In genomic region chr1:28718601-28719331, GRCh38 we compare ENCODE assay signal across 1 cellular context.
TF ChIP-seq lines count a peak whose summit lies in the region.

No MANE protein-coding gene starts in this region.

TF ChIP-seq in K562, 482 proteins besides CTCF, POLR2A, EP300 and RAD21 (continued from another document and continues in another):
- TF ChIP-seq, protein P1, sequence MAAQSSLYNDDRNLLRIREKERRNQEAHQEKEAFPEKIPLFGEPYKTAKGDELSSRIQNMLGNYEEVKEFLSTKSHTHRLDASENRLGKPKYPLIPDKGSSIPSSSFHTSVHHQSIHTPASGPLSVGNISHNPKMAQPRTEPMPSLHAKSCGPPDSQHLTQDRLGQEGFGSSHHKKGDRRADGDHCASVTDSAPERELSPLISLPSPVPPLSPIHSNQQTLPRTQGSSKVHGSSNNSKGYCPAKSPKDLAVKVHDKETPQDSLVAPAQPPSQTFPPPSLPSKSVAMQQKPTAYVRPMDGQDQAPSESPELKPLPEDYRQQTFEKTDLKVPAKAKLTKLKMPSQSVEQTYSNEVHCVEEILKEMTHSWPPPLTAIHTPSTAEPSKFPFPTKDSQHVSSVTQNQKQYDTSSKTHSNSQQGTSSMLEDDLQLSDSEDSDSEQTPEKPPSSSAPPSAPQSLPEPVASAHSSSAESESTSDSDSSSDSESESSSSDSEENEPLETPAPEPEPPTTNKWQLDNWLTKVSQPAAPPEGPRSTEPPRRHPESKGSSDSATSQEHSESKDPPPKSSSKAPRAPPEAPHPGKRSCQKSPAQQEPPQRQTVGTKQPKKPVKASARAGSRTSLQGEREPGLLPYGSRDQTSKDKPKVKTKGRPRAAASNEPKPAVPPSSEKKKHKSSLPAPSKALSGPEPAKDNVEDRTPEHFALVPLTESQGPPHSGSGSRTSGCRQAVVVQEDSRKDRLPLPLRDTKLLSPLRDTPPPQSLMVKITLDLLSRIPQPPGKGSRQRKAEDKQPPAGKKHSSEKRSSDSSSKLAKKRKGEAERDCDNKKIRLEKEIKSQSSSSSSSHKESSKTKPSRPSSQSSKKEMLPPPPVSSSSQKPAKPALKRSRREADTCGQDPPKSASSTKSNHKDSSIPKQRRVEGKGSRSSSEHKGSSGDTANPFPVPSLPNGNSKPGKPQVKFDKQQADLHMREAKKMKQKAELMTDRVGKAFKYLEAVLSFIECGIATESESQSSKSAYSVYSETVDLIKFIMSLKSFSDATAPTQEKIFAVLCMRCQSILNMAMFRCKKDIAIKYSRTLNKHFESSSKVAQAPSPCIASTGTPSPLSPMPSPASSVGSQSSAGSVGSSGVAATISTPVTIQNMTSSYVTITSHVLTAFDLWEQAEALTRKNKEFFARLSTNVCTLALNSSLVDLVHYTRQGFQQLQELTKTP (IDR thresholded peaks at IDR 0.05; ENCODE audit: low read depth in 1 of 2, partially characterized antibody in 2 of 2): no peak
- TF ChIP-seq MBD2 (IDR thresholded peaks at IDR 0.05; ENCODE audit: borderline replicate concordance, low read depth) (no peak), ETS1 (conservative IDR thresholded peaks at IDR 0.05; ENCODE audit: control insufficient read depth, low read depth, low read length) (no peak), ZNF431 (CRISPR knock-in tag; IDR thresholded peaks at IDR 0.05) (no peak), BRF1 (IDR thresholded peaks at IDR 0.05; ENCODE audit: borderline replicate concordance, extremely low read depth, insufficient read length) (no peak), USF1 (CRISPR knock-in tag; IDR thresholded peaks at IDR 0.05) (no peak), EZH2 (IDR thresholded peaks at IDR 0.05; ENCODE audit: borderline replicate concordance, low read depth, low read length) (no peak), LEF1 (IDR thresholded peaks at IDR 0.05) (no peak), ETV1 (tag; conservative IDR thresholded peaks at IDR 0.05; ENCODE audit: low read depth) (no peak), SETDB1 (IDR thresholded peaks at IDR 0.05; ENCODE audit: low read length) (no peak), SPI1 (IDR thresholded peaks at IDR 0.05; ENCODE audit: borderline replicate concordance, low read depth, low read length) (no peak), PHF8 (IDR thresholded peaks at IDR 0.05; ENCODE audit: borderline replicate concordance, low read length) (no peak), NFIX (CRISPR knock-in tag; IDR thresholded peaks at IDR 0.05; ENCODE audit: low read depth) (no peak), TOE1 (IDR thresholded peaks at IDR 0.05; ENCODE audit: borderline replicate concordance) (0 out of 2 replicates have a peak, but pooled peaks have one; percentile 24), TOE1 (CRISPR knock-in tag; IDR thresholded peaks at IDR 0.05; ENCODE audit: borderline replicate concordance, low read depth) (no peak), ZNF407 (IDR thresholded peaks at IDR 0.05; ENCODE audit: low read depth) (no peak), HDAC1 (IDR thresholded peaks at IDR 0.05) (peak in 1 of 2 experiments; percentile 58; a peak in 1 of 4 replicates), EGR1 (conservative IDR thresholded peaks at IDR 0.05) (no peak), REST (CRISPR knock-in tag; IDR thresholded peaks at IDR 0.05; ENCODE audit: low read depth) (no peak), ETV6 (IDR thresholded peaks at IDR 0.05; ENCODE audit: borderline replicate concordance in 1 of 2, low read depth in 2 of 2, low read length in 1 of 2) (no peak), ETV6 (CRISPR knock-in tag; IDR thresholded peaks at IDR 0.05; ENCODE audit: borderline replicate concordance) (no peak), KLF6 (CRISPR knock-in tag; IDR thresholded peaks at IDR 0.05; ENCODE audit: borderline replicate concordance) (no peak), MXI1 (IDR thresholded peaks at IDR 0.05; ENCODE audit: low read depth, low read length) (no peak), IRF2 (CRISPR knock-in tag; IDR thresholded peaks at IDR 0.05) (no peak), ARNT (IDR thresholded peaks at IDR 0.05) (0 out of 4 replicates have a peak, but pooled peaks of 1 of the 2 experiments have one; percentile 11), ZNF12 (CRISPR knock-in tag; IDR thresholded peaks at IDR 0.05) (no peak), GABPB2 (CRISPR knock-in tag; conservative IDR thresholded peaks at IDR 0.05) (no peak), TAL1 (IDR thresholded peaks at IDR 0.05) (no peak), STAT5B (CRISPR knock-in tag; IDR thresholded peaks at IDR 0.05) (no peak)
- TF ChIP-seq, protein P2, sequence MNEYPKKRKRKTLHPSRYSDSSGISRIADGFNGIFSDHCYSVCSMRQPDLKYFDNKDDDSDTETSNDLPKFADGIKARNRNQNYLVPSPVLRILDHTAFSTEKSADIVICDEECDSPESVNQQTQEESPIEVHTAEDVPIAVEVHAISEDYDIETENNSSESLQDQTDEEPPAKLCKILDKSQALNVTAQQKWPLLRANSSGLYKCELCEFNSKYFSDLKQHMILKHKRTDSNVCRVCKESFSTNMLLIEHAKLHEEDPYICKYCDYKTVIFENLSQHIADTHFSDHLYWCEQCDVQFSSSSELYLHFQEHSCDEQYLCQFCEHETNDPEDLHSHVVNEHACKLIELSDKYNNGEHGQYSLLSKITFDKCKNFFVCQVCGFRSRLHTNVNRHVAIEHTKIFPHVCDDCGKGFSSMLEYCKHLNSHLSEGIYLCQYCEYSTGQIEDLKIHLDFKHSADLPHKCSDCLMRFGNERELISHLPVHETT (CRISPR knock-in tag; conservative IDR thresholded peaks at IDR 0.05 in 1 of 2, IDR thresholded peaks at IDR 0.05 in 1 of 2): peak in 1 of 2 experiments; percentile 62; a peak in 1 of 4 replicates
- TF ChIP-seq, protein P3, sequence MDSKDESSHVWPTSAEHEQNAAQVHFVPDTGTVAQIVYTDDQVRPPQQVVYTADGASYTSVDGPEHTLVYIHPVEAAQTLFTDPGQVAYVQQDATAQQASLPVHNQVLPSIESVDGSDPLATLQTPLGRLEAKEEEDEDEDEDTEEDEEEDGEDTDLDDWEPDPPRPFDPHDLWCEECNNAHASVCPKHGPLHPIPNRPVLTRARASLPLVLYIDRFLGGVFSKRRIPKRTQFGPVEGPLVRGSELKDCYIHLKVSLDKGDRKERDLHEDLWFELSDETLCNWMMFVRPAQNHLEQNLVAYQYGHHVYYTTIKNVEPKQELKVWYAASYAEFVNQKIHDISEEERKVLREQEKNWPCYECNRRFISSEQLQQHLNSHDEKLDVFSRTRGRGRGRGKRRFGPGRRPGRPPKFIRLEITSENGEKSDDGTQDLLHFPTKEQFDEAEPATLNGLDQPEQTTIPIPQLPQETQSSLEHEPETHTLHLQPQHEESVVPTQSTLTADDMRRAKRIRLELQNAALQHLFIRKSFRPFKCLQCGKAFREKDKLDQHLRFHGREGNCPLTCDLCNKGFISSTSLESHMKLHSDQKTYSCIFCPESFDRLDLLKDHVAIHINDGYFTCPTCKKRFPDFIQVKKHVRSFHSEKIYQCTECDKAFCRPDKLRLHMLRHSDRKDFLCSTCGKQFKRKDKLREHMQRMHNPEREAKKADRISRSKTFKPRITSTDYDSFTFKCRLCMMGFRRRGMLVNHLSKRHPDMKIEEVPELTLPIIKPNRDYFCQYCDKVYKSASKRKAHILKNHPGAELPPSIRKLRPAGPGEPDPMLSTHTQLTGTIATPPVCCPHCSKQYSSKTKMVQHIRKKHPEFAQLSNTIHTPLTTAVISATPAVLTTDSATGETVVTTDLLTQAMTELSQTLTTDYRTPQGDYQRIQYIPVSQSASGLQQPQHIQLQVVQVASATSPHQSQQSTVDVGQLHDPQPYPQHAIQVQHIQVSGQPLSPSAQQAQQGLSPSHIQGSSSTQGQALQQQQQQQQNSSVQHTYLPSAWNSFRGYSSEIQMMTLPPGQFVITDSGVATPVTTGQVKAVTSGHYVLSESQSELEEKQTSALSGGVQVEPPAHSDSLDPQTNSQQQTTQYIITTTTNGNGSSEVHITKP (IDR thresholded peaks at IDR 0.05; ENCODE audit: partially characterized antibody): peak; percentile 91
- TF ChIP-seq, protein P4, sequence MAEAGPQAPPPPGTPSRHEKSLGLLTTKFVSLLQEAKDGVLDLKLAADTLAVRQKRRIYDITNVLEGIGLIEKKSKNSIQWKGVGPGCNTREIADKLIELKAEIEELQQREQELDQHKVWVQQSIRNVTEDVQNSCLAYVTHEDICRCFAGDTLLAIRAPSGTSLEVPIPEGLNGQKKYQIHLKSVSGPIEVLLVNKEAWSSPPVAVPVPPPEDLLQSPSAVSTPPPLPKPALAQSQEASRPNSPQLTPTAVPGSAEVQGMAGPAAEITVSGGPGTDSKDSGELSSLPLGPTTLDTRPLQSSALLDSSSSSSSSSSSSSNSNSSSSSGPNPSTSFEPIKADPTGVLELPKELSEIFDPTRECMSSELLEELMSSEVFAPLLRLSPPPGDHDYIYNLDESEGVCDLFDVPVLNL (CRISPR knock-in tag; IDR thresholded peaks at IDR 0.05; ENCODE audit: low read depth): no peak
